Comparison of ENCODE assay signal across 14 cellular contexts in genomic region chr15:58346361-58346760, GRCh38.
DNase-seq lines count a peak whose midpoint lies in the region; ATAC-seq, FAIRE-seq and TF ChIP-seq lines count a peak whose summit lies in the region.
"Had no signal": no experiment of that assay in that cellular context is flagged by ENCODE, and none has a peak within 500 bp of the region (broad histone marks: within the 10 kb centered on the region; RNA-seq: fewer than 3 reads in every experiment).

No MANE protein-coding gene starts in this region.

- H3K4me1 ChIP-seq in H1 (replicated peaks in 1 of 4; ENCODE audit: control insufficient read depth in 3 of 4, insufficient read depth in 4 of 4, low read length in 3 of 4) (peaks cover 0 to 5% (median 0%) of the 10 kb centered on the region in 4 experiments; a peak in 3 of 7 replicates), mesendoderm (ENCODE audit: control insufficient read depth, low read depth, low read length) (no peaks in the 10 kb centered on the region)

- H3K79me2 ChIP-seq in H1 (ENCODE audit: control insufficient read depth in 1 of 2, insufficient read depth in 2 of 2, low read length in 2 of 2) (no peaks in the 10 kb centered on the region), mesendoderm (ENCODE audit: control insufficient read depth, insufficient read depth, low read length) (no peaks in the 10 kb centered on the region)

- H2BK12ac ChIP-seq in H1 (ENCODE audit: low read depth, low read length), result no peak overlapping the region

- no peaks in the 10 kb centered on the region for H3K9me3 ChIP-seq in H1 (ENCODE audit: insufficient read depth in 2 of 2, low read depth in 1 of 2, low read length in 1 of 2)

- no peak for TF ChIP-seq POLR2A in H1 (IDR thresholded peaks at IDR 0.05; ENCODE audit: control extremely low read depth in 1 of 2, low read depth in 2 of 2, low read length in 2 of 2)

- H3K27me3 ChIP-seq in H1 (replicated peaks in 1 of 4; ENCODE audit: control insufficient read depth in 3 of 4, extremely low read depth in 1 of 4, insufficient read depth in 3 of 4, low read length in 3 of 4) (no peaks in the 10 kb centered on the region), mesendoderm (ENCODE audit: insufficient read depth, low read length, poor library complexity) (no peaks in the 10 kb centered on the region)
- H3K27me3 ChIP-seq: cardiac muscle cell had no signal

- H3K4me3 ChIP-seq in AG10803 (ENCODE audit: low read length), result no peak overlapping the region
- no peak overlapping the region for H3K4me3 ChIP-seq in H1 (ENCODE audit: extremely low read depth in 1 of 4, insufficient read depth in 2 of 4, low read depth in 3 of 4, low read length in 4 of 4)
- no peak overlapping the region for H3K4me3 ChIP-seq in mesendoderm (ENCODE audit: low read length)
- H3K4me3 ChIP-seq: cardiac muscle cell had no signal

- no peak for ATAC-seq in GM21723 (IDR thresholded peaks at IDR 0.05; ENCODE audit: unreplicated experiment)
- no peak for ATAC-seq in HG02870 (IDR thresholded peaks at IDR 0.05; ENCODE audit: unreplicated experiment)
- ATAC-seq: HCT116 had no signal

- no peak overlapping the region for H4K8ac ChIP-seq in H1 (ENCODE audit: extremely low read depth, insufficient read depth, low read length)
- no peak overlapping the region for H4K8ac ChIP-seq in mesendoderm (ENCODE audit: low read depth, low read length)

- H3K18ac ChIP-seq in H1 (ENCODE audit: extremely low read depth, low read length) (no peak overlapping the region), mesendoderm (ENCODE audit: low read length) (no peak overlapping the region)

- H3K27ac ChIP-seq in H1 (ENCODE audit: low read depth, low read length) (no peak overlapping the region), mesendoderm (ENCODE audit: low read depth, low read length) (no peak overlapping the region)
- H3K27ac ChIP-seq: cardiac muscle cell had no signal

- no peak overlapping the region for H2BK120ac ChIP-seq in H1 (replicated peaks; ENCODE audit: low read depth, low read length)
- no peak overlapping the region for H2BK120ac ChIP-seq in mesendoderm (ENCODE audit: low read depth, low read length)

- POLR2A ChIA-PET in H1 (lab: Charles Lee; ENCODE audit: partially characterized antibody), result interaction anchor here (1.0 kb wide), 1 partner anchor 17 kb away, joined by 3 read pairs; no protein-coding TSS in a partner anchor
- POLR2A ChIA-PET in GM10248 (lab: Yijun Ruan, JAX), result no interaction called here

- H3K36me3 ChIP-seq in H1 (ENCODE audit: control insufficient read depth in 2 of 4, insufficient read depth in 4 of 4, low read length in 3 of 4), result no peaks in the 10 kb centered on the region
- no peaks in the 10 kb centered on the region for H3K36me3 ChIP-seq in mesendoderm (ENCODE audit: control insufficient read depth, insufficient read depth, low read length)
- H3K36me3 ChIP-seq: cardiac muscle cell had no signal

- no peaks in the 10 kb centered on the region for H4K20me1 ChIP-seq in H1 (replicated peaks in 1 of 2; ENCODE audit: control insufficient read depth in 1 of 2, insufficient read depth in 2 of 2, low read length in 2 of 2)

- no peak for TF ChIP-seq EP300 in H1 (IDR thresholded peaks at IDR 0.05; ENCODE audit: borderline replicate concordance in 1 of 2, low read depth in 2 of 2, low read length in 2 of 2)

- no peak overlapping the region for H3K23ac ChIP-seq in H1 (ENCODE audit: insufficient read length)
- no peak overlapping the region for H3K23ac ChIP-seq in mesendoderm (ENCODE audit: low read length)

- H2AK5ac ChIP-seq in H1 (ENCODE audit: low read depth, low read length) (no peak overlapping the region), mesendoderm (ENCODE audit: low read length) (no peak overlapping the region)

- H3K23me2 ChIP-seq in H1 (ENCODE audit: low read depth, low read length), result no peaks in the 10 kb centered on the region; the same call in 1 of the 2 replicates

- TF ChIP-seq CTCF in AG10803 (conservative IDR thresholded peaks at IDR 0.05; ENCODE audit: low read length), result no peak
- no peak for TF ChIP-seq CTCF in H1 (IDR thresholded peaks at IDR 0.05; ENCODE audit: control extremely low read depth in 1 of 3, insufficient read depth in 1 of 3, low read depth in 1 of 3, low read length in 3 of 3)
- TF ChIP-seq CTCF in GM10248 (IDR thresholded peaks at IDR 0.05; ENCODE audit: control extremely low read depth, extremely low read depth, low read depth, missing control alignments), result no peak

- TF ChIP-seq RAD21 in H1 (IDR thresholded peaks at IDR 0.05 in 1 of 2, conservative IDR thresholded peaks at IDR 0.05 in 1 of 2; ENCODE audit: low read depth in 2 of 2, low read length in 2 of 2), result no peak

- no peaks in the 10 kb centered on the region for H3K79me1 ChIP-seq in H1 (ENCODE audit: low read depth, low read length)
- H3K79me1 ChIP-seq in mesendoderm (ENCODE audit: low read length), result no peaks in the 10 kb centered on the region

- H3K9ac ChIP-seq in H1 (replicated peaks in 1 of 4; ENCODE audit: extremely low read depth in 1 of 4, low read depth in 3 of 4, low read length in 3 of 4) (no peak overlapping the region), mesendoderm (ENCODE audit: low read length) (no peak overlapping the region)

- no peak overlapping the region for H3K56ac ChIP-seq in H1 (replicated peaks; ENCODE audit: insufficient read length, low read depth, low read length)
- no peak overlapping the region for H3K56ac ChIP-seq in mesendoderm (ENCODE audit: low read length)

- H3K14ac ChIP-seq in H1 (ENCODE audit: insufficient read length), result no peak overlapping the region

- CTCF ChIA-PET in H1 (lab: Charles Lee; ENCODE audit: partially characterized antibody), result interaction anchor here (1.0 to 1.1 kb wide), 2 partner anchors 9 to 76 kb away, joined by 3 read pairs; no protein-coding TSS in a partner anchor
- CTCF ChIA-PET in GM10248 (lab: Yijun Ruan, JAX), result no interaction called here

- H4K91ac ChIP-seq in H1 (replicated peaks; ENCODE audit: insufficient read length, low read length), result peak overlapping the region; percentile 65

- no peak overlapping the region for H3K4ac ChIP-seq in H1 (replicated peaks; ENCODE audit: insufficient read length, low read depth, low read length)
- H3K4ac ChIP-seq in mesendoderm (ENCODE audit: low read depth, low read length), result no peak overlapping the region

- H4K5ac ChIP-seq in H1 (ENCODE audit: insufficient read length, low read depth, low read length) (no peak overlapping the region), mesendoderm (ENCODE audit: low read length) (no peak overlapping the region)

- no peak overlapping the region for H2AFZ ChIP-seq in H1 (ENCODE audit: low read length)

- WGBS in H1 (ENCODE audit: extremely low coverage in 1 of 2, insufficient coverage in 1 of 2, insufficient read length in 1 of 2, insufficient replicate concordance in 2 of 2, low coverage in 1 of 2, low lambda C conversion rate in 2 of 2, missing lambda C conversion rate in 1 of 2), 2 experiments, result 82% methylated on average over 3 of the region's 3 CpGs; no CpG with 5 or more reads in 1 of the 2 experiments
- WGBS in mesendoderm (ENCODE audit: extremely low coverage, insufficient coverage, low lambda C conversion rate), result no CpG with 5 or more reads among the region's 3 CpGs

- H3K4me2 ChIP-seq in H1 (ENCODE audit: insufficient read depth in 1 of 2, low read depth in 2 of 2, low read length in 2 of 2) (no peak overlapping the region), mesendoderm (ENCODE audit: low read length) (no peak overlapping the region)

- FAIRE-seq in H1 (lab: Jason Lieb, UNC), result no peak
- FAIRE-seq: endometrium had no signal

- H2BK5ac ChIP-seq in H1 (ENCODE audit: low read depth, low read length) (no peak overlapping the region), mesendoderm (ENCODE audit: low read length) (no peak overlapping the region)

- H2BK20ac ChIP-seq in H1 (ENCODE audit: low read length), result no peak overlapping the region

- H2BK15ac ChIP-seq in H1 (ENCODE audit: low read length) (no peak overlapping the region), mesendoderm (replicated peaks; ENCODE audit: low read depth) (no peak overlapping the region)

- DNase-seq in AG10803 (ENCODE audit: low read depth) (peak; percentile 94), M059J (ENCODE audit: low read depth) (peak; percentile 92), H1 (ENCODE audit: low read depth in 1 of 2, low spot score in 2 of 2) (no peak), mesendoderm (peak; percentile 77), SHP77 (lab: John Stamatoyannopoulos, UW) (no peak), GM10248 (ENCODE audit: extremely low spot score) (no peak)
- DNase-seq: activated effector memory CD4-positive, alpha-beta T cell treated with anti-CD3 and anti-CD28 coated beads, Interleukin-2, amount 50 U/mL, for 16 hours; hypothalamus; stimulated activated CD4-positive, alpha-beta T cell treated with anti-CD3 and anti-CD28 coated beads, Interleukin-1b, Interleukin-23, amount 100 ng/mL, for 48 hours had no signal

TF ChIP-seq in H1, 55 proteins besides CTCF, POLR2A, EP300 and RAD21:
- TF ChIP-seq TEAD4 (IDR thresholded peaks at IDR 0.05; ENCODE audit: low read depth, low read length), result peak; percentile 56
- TF ChIP-seq E2F6 (IDR thresholded peaks at IDR 0.05), result no peak
- TF ChIP-seq GABPA (IDR thresholded peaks at IDR 0.05; ENCODE audit: borderline replicate concordance, insufficient read depth, low read length), result no peak
- TF ChIP-seq CEBPB (IDR thresholded peaks at IDR 0.05; ENCODE audit: low read depth, low read length), result peak; percentile 52; the same call in 1 of the 2 replicates
- TF ChIP-seq KDM5A (IDR thresholded peaks at IDR 0.05; ENCODE audit: low read length), result no peak
- no peak for TF ChIP-seq PHF8 (conservative IDR thresholded peaks at IDR 0.05; ENCODE audit: low read depth, low read length)
- no peak for TF ChIP-seq GTF2F1 (IDR thresholded peaks at IDR 0.05; ENCODE audit: borderline replicate concordance, low read depth, low read length)

Comparison
In these comparisons a context has a peak if more than half of its experiments do, and no peak if none do; other contexts are left out.
1. DNase-seq: peak in AG10803 (single experiment), M059J (single experiment) and mesendoderm (single experiment); none in H1 (0 of 2), SHP77 (0 of 2) and GM10248 (single experiment).